ENCODE assay signal across 22 cellular contexts in genomic region chrY:2868035-2868607, GRCh38. TPM values are rescaled to one million over a fixed set of nuclear protein-coding genes. Genes with fewer than 3 reads are reported as not detected.
DNase-seq lines count a peak whose midpoint lies in the region; ATAC-seq, FAIRE-seq and TF ChIP-seq lines count a peak whose summit lies in the region.
"Had no signal": no experiment of that assay in that cellular context is flagged by ENCODE, and none has a peak within 500 bp of the region (broad histone marks: within the 10 kb centered on the region; RNA-seq: fewer than 3 reads in every experiment).

No MANE protein-coding gene starts in this region.

- H3K9ac ChIP-seq in H1 (replicated peaks in 1 of 4; ENCODE audit: extremely low read depth in 1 of 4, low read depth in 3 of 4, low read length in 3 of 4), result no peak overlapping the region
- H3K9ac ChIP-seq: BLaER1, GM23248 had no signal

- intact Hi-C loops in CD8-positive, alpha-beta T cell (cut with DNase I, micrococcal nuclease), result no loop called here
- intact Hi-C loops in activated naive CD4-positive, alpha-beta T cell treated with anti-CD3 and anti-CD28 coated beads for 36 hours (cut with micrococcal nuclease), result no loop called here
- intact Hi-C loops in aorta (cut with DNase I), result no loop called here

- H2AFZ ChIP-seq in H1 (ENCODE audit: low read length), result no peak overlapping the region
- H2AFZ ChIP-seq: GM23248 had no signal

- no peak overlapping the region for H4K5ac ChIP-seq in H1 (ENCODE audit: insufficient read length, low read depth, low read length)

- no peak overlapping the region for H3K4ac ChIP-seq in H1 (replicated peaks; ENCODE audit: insufficient read length, low read depth, low read length)

- no peak overlapping the region for H2BK15ac ChIP-seq in H1 (ENCODE audit: low read length)

- H3K27me3 Mint-ChIP-seq in activated naive CD8-positive, alpha-beta T cell, result no peaks in the 10 kb centered on the region
- H3K27me3 Mint-ChIP-seq in activated naive CD8-positive, alpha-beta T cell treated with anti-CD3 and anti-CD28 coated beads for 36 hours, result no peaks in the 10 kb centered on the region
- no peaks in the 10 kb centered on the region for H3K27me3 Mint-ChIP-seq in CD8-positive, alpha-beta T cell (ENCODE audit: low read depth)
- no peaks in the 10 kb centered on the region for H3K27me3 Mint-ChIP-seq in T-helper 17 cell
- H3K27me3 Mint-ChIP-seq in activated naive CD4-positive, alpha-beta T cell treated with anti-CD3 and anti-CD28 coated beads for 36 hours (ENCODE audit: low read depth), result no peaks in the 10 kb centered on the region
- H3K27me3 Mint-ChIP-seq: CD8-positive, alpha-beta memory T cell had no signal

- TF ChIP-seq CTCF in CD8-positive, alpha-beta T cell (IDR thresholded peaks at IDR 0.05), result no peak
- TF ChIP-seq CTCF in H1 (IDR thresholded peaks at IDR 0.05; ENCODE audit: control extremely low read depth in 1 of 3, insufficient read depth in 1 of 3, low read depth in 1 of 3, low read length in 3 of 3), result no peak

- no peak overlapping the region for H3K4me3 Mint-ChIP-seq in activated naive CD8-positive, alpha-beta T cell
- no peak overlapping the region for H3K4me3 Mint-ChIP-seq in activated naive CD8-positive, alpha-beta T cell treated with anti-CD3 and anti-CD28 coated beads for 36 hours
- H3K4me3 Mint-ChIP-seq in CD8-positive, alpha-beta T cell, result no peak overlapping the region
- peak overlapping the region; percentile 63 for H3K4me3 Mint-ChIP-seq in T-helper 17 cell
- no peak overlapping the region for H3K4me3 Mint-ChIP-seq in activated naive CD4-positive, alpha-beta T cell treated with anti-CD3 and anti-CD28 coated beads for 36 hours
- H3K4me3 Mint-ChIP-seq: CD14-positive monocyte; CD8-positive, alpha-beta memory T cell had no signal

- peak overlapping the region; percentile 28 for H3K27ac Mint-ChIP-seq in activated naive CD8-positive, alpha-beta T cell
- H3K27ac Mint-ChIP-seq in activated naive CD8-positive, alpha-beta T cell treated with anti-CD3 and anti-CD28 coated beads for 36 hours, result no peak overlapping the region
- H3K27ac Mint-ChIP-seq in CD8-positive, alpha-beta T cell, result peak overlapping the region; percentile 60
- no peak overlapping the region for H3K27ac Mint-ChIP-seq in T-helper 17 cell
- H3K27ac Mint-ChIP-seq in activated naive CD4-positive, alpha-beta T cell treated with anti-CD3 and anti-CD28 coated beads for 36 hours, result no peak overlapping the region

- peak overlapping the region; percentile 51; the same call in 1 of the 2 replicates for H4K8ac ChIP-seq in H1 (ENCODE audit: extremely low read depth, insufficient read depth, low read length)

- no peak overlapping the region for H3K56ac ChIP-seq in H1 (replicated peaks; ENCODE audit: insufficient read length, low read depth, low read length)

- no peaks in the 10 kb centered on the region for H3K23me2 ChIP-seq in H1 (ENCODE audit: low read depth, low read length)

- WGBS in H1 (ENCODE audit: extremely low coverage in 1 of 2, insufficient coverage in 1 of 2, insufficient read length in 1 of 2, insufficient replicate concordance in 2 of 2, low coverage in 1 of 2, low lambda C conversion rate in 2 of 2, missing lambda C conversion rate in 1 of 2), 2 experiments, result 93% methylated on average over 7 of the region's 8 CpGs; no CpG with 5 or more reads in 1 of the 2 experiments
- WGBS in aorta, 2 donors, result 86% methylated on average over 8 of the region's 8 CpGs; no CpG with 5 or more reads in 1 of the 2 donors

- peaks cover 0 to 7% of the 10 kb centered on the region in 2 experiments; a peak in 2 of 4 replicates for H3K79me2 ChIP-seq in H1 (ENCODE audit: control insufficient read depth in 1 of 2, insufficient read depth in 2 of 2, low read length in 2 of 2)

- no peak overlapping the region for H3K23ac ChIP-seq in H1 (ENCODE audit: insufficient read length)

- peaks cover 9% of the 10 kb centered on the region for H3K36me3 ChIP-seq in CD8-positive, alpha-beta T cell (ENCODE audit: insufficient read depth, low read length)
- peaks cover 5 to 36% (median 18%) of the 10 kb centered on the region in 4 experiments for H3K36me3 ChIP-seq in H1 (ENCODE audit: control insufficient read depth in 2 of 4, insufficient read depth in 4 of 4, low read length in 3 of 4)
- H3K36me3 ChIP-seq in aorta (ENCODE audit: control insufficient read depth in 1 of 2, insufficient read depth in 2 of 2, low read length in 1 of 2), result no peaks in the 10 kb centered on the region
- H3K36me3 ChIP-seq: BLaER1 had no signal

- H3K27me3 ChIP-seq in CD8-positive, alpha-beta T cell (ENCODE audit: insufficient read depth, low read length), result no peaks in the 10 kb centered on the region
- H3K27me3 ChIP-seq in H1 (replicated peaks in 1 of 4; ENCODE audit: control insufficient read depth in 3 of 4, extremely low read depth in 1 of 4, insufficient read depth in 3 of 4, low read length in 3 of 4) (no peaks in the 10 kb centered on the region), aorta (ENCODE audit: control insufficient read depth in 1 of 2, insufficient read depth in 2 of 2, low read length in 1 of 2) (no peaks in the 10 kb centered on the region)
- H3K27me3 ChIP-seq: BLaER1 had no signal

- no peak for TF ChIP-seq EP300 in H1 (IDR thresholded peaks at IDR 0.05; ENCODE audit: borderline replicate concordance in 1 of 2, low read depth in 2 of 2, low read length in 2 of 2)

- H3K4me2 ChIP-seq in H1 (ENCODE audit: insufficient read depth in 1 of 2, low read depth in 2 of 2, low read length in 2 of 2), result no peak overlapping the region
- H3K4me2 ChIP-seq: BLaER1 had no signal

- H2BK12ac ChIP-seq in H1 (ENCODE audit: low read depth, low read length), result no peak overlapping the region

- no peaks in the 10 kb centered on the region; the same call in 1 of the 2 replicates for H3K79me1 ChIP-seq in H1 (ENCODE audit: low read depth, low read length)

- peak in 1 of 2 experiments; percentile 6; a peak in 1 of 3 replicates for TF ChIP-seq POLR2A in H1 (IDR thresholded peaks at IDR 0.05; ENCODE audit: control extremely low read depth in 1 of 2, low read depth in 2 of 2, low read length in 2 of 2)

- no peaks in the 10 kb centered on the region for H3K9me3 Mint-ChIP-seq in activated naive CD8-positive, alpha-beta T cell (ENCODE audit: low read depth)
- peaks cover 2% of the 10 kb centered on the region for H3K9me3 Mint-ChIP-seq in activated naive CD8-positive, alpha-beta T cell treated with anti-CD3 and anti-CD28 coated beads for 36 hours
- peaks cover 3% of the 10 kb centered on the region for H3K9me3 Mint-ChIP-seq in CD8-positive, alpha-beta T cell
- peaks cover 5% of the 10 kb centered on the region for H3K9me3 Mint-ChIP-seq in activated naive CD4-positive, alpha-beta T cell treated with anti-CD3 and anti-CD28 coated beads for 36 hours
- H3K9me3 Mint-ChIP-seq: CD8-positive, alpha-beta memory T cell had no signal

- H3K14ac ChIP-seq in H1 (ENCODE audit: insufficient read length), result no peak overlapping the region

- no peak overlapping the region for H2BK120ac ChIP-seq in H1 (replicated peaks; ENCODE audit: low read depth, low read length)

- DNase-seq in activated naive CD8-positive, alpha-beta T cell treated with anti-CD3 and anti-CD28 coated beads for 36 hours, result no peak
- DNase-seq in CD8-positive, alpha-beta T cell, result no peak
- DNase-seq in T-helper 17 cell (no peak), H1 (ENCODE audit: low read depth in 1 of 2, low spot score in 2 of 2) (no peak), T-helper 2 cell (no peak), aorta (no peak)
- no peak for DNase-seq in activated naive CD4-positive, alpha-beta T cell treated with anti-CD3 and anti-CD28 coated beads for 36 hours
- DNase-seq: 8988T; CD8-positive, alpha-beta memory T cell; COR-L47; DMS 273 treated with DMSO at 0.1 percent for 48 hours; DMS53; GM23248; HCEC 1CT had no signal

- H2BK5ac ChIP-seq in H1 (ENCODE audit: low read depth, low read length), result no peak overlapping the region

- CTCF ChIA-PET in CD8-positive, alpha-beta T cell (lab: Charles Lee), result no interaction called here
- CTCF ChIA-PET in H1 (lab: Charles Lee; ENCODE audit: partially characterized antibody), result no interaction called here
- CTCF ChIA-PET in activated naive CD4-positive, alpha-beta T cell treated with anti-CD3 and anti-CD28 coated beads for 36 hours (lab: Charles Lee), result no interaction called here

- no peaks in the 10 kb centered on the region for H3K4me1 ChIP-seq in CD8-positive, alpha-beta T cell (ENCODE audit: insufficient read depth, low read length)
- H3K4me1 ChIP-seq in H1 (replicated peaks in 1 of 4; ENCODE audit: control insufficient read depth in 3 of 4, insufficient read depth in 4 of 4, low read length in 3 of 4) (no peaks in the 10 kb centered on the region), aorta (ENCODE audit: control insufficient read depth in 1 of 2, insufficient read depth in 2 of 2, low read length in 2 of 2) (no peaks in the 10 kb centered on the region)
- H3K4me1 ChIP-seq: BLaER1 had no signal

- peaks cover 2% of the 10 kb centered on the region for H3K4me1 Mint-ChIP-seq in activated naive CD8-positive, alpha-beta T cell (ENCODE audit: low read depth)
- H3K4me1 Mint-ChIP-seq in activated naive CD8-positive, alpha-beta T cell treated with anti-CD3 and anti-CD28 coated beads for 36 hours, result peaks cover 2% of the 10 kb centered on the region
- peaks cover 2% of the 10 kb centered on the region for H3K4me1 Mint-ChIP-seq in CD8-positive, alpha-beta T cell (ENCODE audit: low read depth)
- no peaks in the 10 kb centered on the region for H3K4me1 Mint-ChIP-seq in T-helper 17 cell
- H3K4me1 Mint-ChIP-seq in activated naive CD4-positive, alpha-beta T cell treated with anti-CD3 and anti-CD28 coated beads for 36 hours (ENCODE audit: low read depth), result no peaks in the 10 kb centered on the region
- H3K4me1 Mint-ChIP-seq: CD14-positive monocyte had no signal

- H2AK5ac ChIP-seq in H1 (ENCODE audit: low read depth, low read length), result no peak overlapping the region

- H2BK20ac ChIP-seq in H1 (ENCODE audit: low read length), result no peak overlapping the region

- peaks cover 2% of the 10 kb centered on the region for H3K36me3 Mint-ChIP-seq in activated naive CD8-positive, alpha-beta T cell
- peaks cover 53% of the 10 kb centered on the region for H3K36me3 Mint-ChIP-seq in activated naive CD8-positive, alpha-beta T cell treated with anti-CD3 and anti-CD28 coated beads for 36 hours
- peaks cover 43% of the 10 kb centered on the region for H3K36me3 Mint-ChIP-seq in CD8-positive, alpha-beta T cell
- H3K36me3 Mint-ChIP-seq in T-helper 17 cell (ENCODE audit: low read depth), result peaks cover 3% of the 10 kb centered on the region
- H3K36me3 Mint-ChIP-seq in activated naive CD4-positive, alpha-beta T cell treated with anti-CD3 and anti-CD28 coated beads for 36 hours (ENCODE audit: low read depth), result peaks cover 37% of the 10 kb centered on the region

- ATAC-seq in CD8-positive, alpha-beta T cell, result no peak
- no peak for ATAC-seq in T-helper 17 cell
- ATAC-seq in aorta (ENCODE audit: low FRiP score), result no peak

- POLR2A ChIA-PET in CD8-positive, alpha-beta T cell (lab: Charles Lee), result no interaction called here
- POLR2A ChIA-PET in H1 (lab: Charles Lee; ENCODE audit: partially characterized antibody), result interaction anchor here (1.0 kb wide), 2 partner anchors 8 to 21 kb away, joined by 3 to 6 read pairs; no protein-coding TSS in a partner anchor

- no peak for FAIRE-seq in H1 (lab: Jason Lieb, UNC)
- FAIRE-seq: G401.6, GM12892, GM18507, H54 had no signal

- no peak overlapping the region for H3K4me3 ChIP-seq in CD8-positive, alpha-beta T cell (ENCODE audit: low read depth, low read length)
- no peak overlapping the region for H3K4me3 ChIP-seq in H1 (ENCODE audit: extremely low read depth in 1 of 4, insufficient read depth in 2 of 4, low read depth in 3 of 4, low read length in 4 of 4)
- no peak overlapping the region for H3K4me3 ChIP-seq in aorta (ENCODE audit: low read length in 2 of 2)
- H3K4me3 ChIP-seq: BLaER1, GM23248 had no signal

- no peak overlapping the region for H3K18ac ChIP-seq in H1 (ENCODE audit: extremely low read depth, low read length)

- H4K20me1 ChIP-seq in H1 (replicated peaks in 1 of 2; ENCODE audit: control insufficient read depth in 1 of 2, insufficient read depth in 2 of 2, low read length in 2 of 2), result no peaks in the 10 kb centered on the region
- H4K20me1 ChIP-seq: BLaER1 had no signal

- H3K9me3 ChIP-seq in CD8-positive, alpha-beta T cell (ENCODE audit: low read length), result no peaks in the 10 kb centered on the region
- no peaks in the 10 kb centered on the region for H3K9me3 ChIP-seq in T-helper 17 cell (ENCODE audit: control insufficient read depth, low read length, poor library complexity, severe bottlenecking)
- peaks cover 2 to 10% of the 10 kb centered on the region in 2 experiments; a peak in 2 of 4 replicates for H3K9me3 ChIP-seq in H1 (ENCODE audit: insufficient read depth in 2 of 2, low read depth in 1 of 2, low read length in 1 of 2)
- no peaks in the 10 kb centered on the region for H3K9me3 ChIP-seq in aorta (ENCODE audit: control insufficient read depth, low read length)
- H3K9me3 ChIP-seq: BLaER1 had no signal

- no peak overlapping the region for H3K27ac ChIP-seq in CD8-positive, alpha-beta T cell (ENCODE audit: low read depth, low read length)
- no peak overlapping the region for H3K27ac ChIP-seq in H1 (ENCODE audit: low read depth, low read length)
- H3K27ac ChIP-seq in aorta (ENCODE audit: low read depth in 1 of 2, low read length in 2 of 2), result no peak overlapping the region
- H3K27ac ChIP-seq: BLaER1, GM23248 had no signal

- H4K91ac ChIP-seq in H1 (replicated peaks; ENCODE audit: insufficient read length, low read length), result no peak overlapping the region

- TF ChIP-seq RAD21 in H1 (IDR thresholded peaks at IDR 0.05 in 1 of 2, conservative IDR thresholded peaks at IDR 0.05 in 1 of 2; ENCODE audit: low read depth in 2 of 2, low read length in 2 of 2), result no peak

RNA-seq across cellular contexts. Expression of gene RPS4Y1, which starts 26.7 kb away (rescaled TPM):
- 100 to 1,000 TPM; 372 to 373 TPM for total RNA-seq in activated naive CD8-positive, alpha-beta T cell treated with anti-CD3 and anti-CD28 coated beads for 36 hours
- total RNA-seq in CD8-positive, alpha-beta T cell, result 100 to 1,000 TPM; 510 to 516 TPM
- total RNA-seq in T-helper 17 cell, result 100 to 1,000 TPM; 364 to 399 TPM
- total RNA-seq in H1 (2021; fragmentation: NEBNext Ultra II Directional; extraction: Animal tissue kit (Norgen Biotek cat#: 25700)), result 239 and 259 TPM in 2 replicates
- polyA plus RNA-seq in H1 (2011; rRNA removed), result 414 and 790 TPM in 2 replicates
- 570 TPM for polyA plus RNA-seq in H1 (2011; cell fraction: cytosol; rRNA removed)
- polyA plus RNA-seq in H1 (2011; cell fraction: nucleus; rRNA removed), result 171 TPM
- polyA plus RNA-seq in H1 (2012, experiment 1 of 2), result 469 to 512 TPM (median 493 TPM) in 4 replicates
- polyA plus RNA-seq in H1 (2012, experiment 2 of 2), result 212 TPM
- polyA plus RNA-seq in H1 (2013, experiment 1 of 2), result 161 TPM
- polyA plus RNA-seq in H1 (2013, experiment 2 of 2), result 158 TPM
- polyA minus RNA-seq in H1 (2011; rRNA and poly(A)+ RNA removed), result 410 and 511 TPM in 2 replicates
- 117 TPM for polyA minus RNA-seq in H1 (2011; cell fraction: cytosol; rRNA and poly(A)+ RNA removed)
- 112 TPM for polyA minus RNA-seq in H1 (2011; cell fraction: nucleus; rRNA and poly(A)+ RNA removed)
- 100 to 1,000 TPM; 443 to 450 TPM for total RNA-seq in activated naive CD4-positive, alpha-beta T cell treated with anti-CD3 and anti-CD28 coated beads for 36 hours
- total RNA-seq in aorta, result not detected
- polyA plus RNA-seq in aorta, result 100 to 1,000 TPM in 1 of 2 donors, under 1 TPM in 1; 0.23 to 479 TPM
- total RNA-seq: A673 had no signal
- polyA plus RNA-seq: CD14-positive monocyte; CD8-positive, alpha-beta memory T cell had no signal

Comparison
In these comparisons a context has a peak if more than half of its experiments do, and no peak if none do; other contexts are left out.
1. H3K27ac Mint-ChIP-seq: peak in activated naive CD8-positive, alpha-beta T cell (single experiment) and CD8-positive, alpha-beta T cell (single experiment); none in activated naive CD8-positive, alpha-beta T cell treated with anti-CD3 and anti-CD28 coated beads for 36 hours (single experiment), T-helper 17 cell (single experiment) and activated naive CD4-positive, alpha-beta T cell treated with anti-CD3 and anti-CD28 coated beads for 36 hours (single experiment).